Comparison of ENCODE assay signal across 23 cellular contexts in genomic region chr1:33985166-33985565, GRCh38.
A peak's percentile ranks its signal among the peaks of the same experiment; 100 is the strongest.
DNase-seq lines count a peak whose midpoint lies in the region; ATAC-seq lines count a peak whose summit lies in the region.
"Had no signal": no experiment of that assay in that cellular context is flagged by ENCODE, and none has a peak within 500 bp of the region (broad histone marks: within the 10 kb centered on the region; RNA-seq: fewer than 3 reads in every experiment).

No MANE protein-coding gene starts in this region.

- H3K79me2 ChIP-seq in GM23248 (ENCODE audit: insufficient read depth) (peaks cover 22% of the 10 kb centered on the region), mesendoderm (ENCODE audit: control insufficient read depth, insufficient read depth, low read length) (no peaks in the 10 kb centered on the region)

- H3K4me1 Mint-ChIP-seq in T-helper 17 cell, result peaks cover 4% of the 10 kb centered on the region

- H4K8ac ChIP-seq in mesendoderm (ENCODE audit: low read depth, low read length), result no peak overlapping the region

- H4K5ac ChIP-seq in mesendoderm (ENCODE audit: low read length), result no peak overlapping the region

- no peak overlapping the region for H2AFZ ChIP-seq in GM23248

- H3K36me3 Mint-ChIP-seq in T-helper 17 cell (ENCODE audit: low read depth), result peaks cover 4% of the 10 kb centered on the region

- H3K27me3 Mint-ChIP-seq in T-helper 17 cell, result peaks cover 48% of the 10 kb centered on the region

- no peaks in the 10 kb centered on the region for H3K79me1 ChIP-seq in mesendoderm (ENCODE audit: low read length)

- H2BK15ac ChIP-seq in mesendoderm (replicated peaks; ENCODE audit: low read depth), result no peak overlapping the region

- H2BK120ac ChIP-seq in mesendoderm (ENCODE audit: low read depth, low read length), result no peak overlapping the region

- ATAC-seq in HG03095 (IDR thresholded peaks at IDR 0.05; ENCODE audit: unreplicated experiment), result no peak
- ATAC-seq in T-helper 17 cell, result no peak
- ATAC-seq: mucosa of descending colon had no signal

- H3K4me3 ChIP-seq in GM23248, result no peak overlapping the region
- H3K4me3 ChIP-seq in mesendoderm (ENCODE audit: low read length), result no peak overlapping the region
- H3K4me3 ChIP-seq: dorsolateral prefrontal cortex, mucosa of descending colon, sigmoid colon, SJCRH30, testis had no signal

- H2BK5ac ChIP-seq in mesendoderm (ENCODE audit: low read length), result no peak overlapping the region

- H3K4me1 ChIP-seq in GM23248 (ENCODE audit: insufficient read depth) (peaks cover 28% of the 10 kb centered on the region), mesendoderm (ENCODE audit: control insufficient read depth, low read depth, low read length) (no peaks in the 10 kb centered on the region)
- H3K4me1 ChIP-seq: SJCRH30 had no signal

- H3K56ac ChIP-seq in mesendoderm (ENCODE audit: low read length), result peak overlapping the region; percentile 60

- 16 to 27% methylated on average over 7 of the region's 7 CpGs for WGBS in GM23248 (ENCODE audit: low coverage in 1 of 2, low lambda C conversion rate in 2 of 2, missing lambda C conversion rate in 2 of 2), 2 experiments
- no CpG with 5 or more reads among the region's 7 CpGs for WGBS in mesendoderm (ENCODE audit: extremely low coverage, insufficient coverage, low lambda C conversion rate)

- no peak overlapping the region for H3K4ac ChIP-seq in mesendoderm (ENCODE audit: low read depth, low read length)

- peak overlapping the region; percentile 66 for H3K23ac ChIP-seq in mesendoderm (ENCODE audit: low read length)

- H3K9ac ChIP-seq in GM23248, result peak overlapping the region; percentile 23; the same call in 1 of the 2 replicates
- no peak overlapping the region for H3K9ac ChIP-seq in mesendoderm (ENCODE audit: low read length)

- H3K18ac ChIP-seq in mesendoderm (ENCODE audit: low read length), result no peak overlapping the region

- peak overlapping the region; percentile 56 for H3K27ac ChIP-seq in GM23248
- H3K27ac ChIP-seq in mesendoderm (ENCODE audit: low read depth, low read length), result no peak overlapping the region
- H3K27ac ChIP-seq: brain microvascular endothelial cell, C4-2B, SJCRH30, testis had no signal

- no peaks in the 10 kb centered on the region for H3K36me3 ChIP-seq in GM23248 (ENCODE audit: low read depth)
- no peaks in the 10 kb centered on the region for H3K36me3 ChIP-seq in mesendoderm (ENCODE audit: control insufficient read depth, insufficient read depth, low read length)
- H3K36me3 ChIP-seq: brain microvascular endothelial cell, sigmoid colon, SJCRH30 had no signal

- no peaks in the 10 kb centered on the region for H4K20me1 ChIP-seq in GM23248 (ENCODE audit: insufficient read depth)

- in situ Hi-C loops in GM23248 (cut with MboI), result no loop called here

- peak; percentile 74 for DNase-seq in AG20443 (ENCODE audit: low spot score)
- DNase-seq in GM23248, result peak; percentile 82
- peak; percentile 93 for DNase-seq in astrocyte of the hippocampus (ENCODE audit: low read depth, low spot score)
- DNase-seq in mesendoderm, result no peak
- no peak for DNase-seq in islet precursor cell
- no peak for DNase-seq in T-helper 17 cell
- DNase-seq in activated T-cell treated with anti-CD3 and anti-CD28 coated beads, Interleukin-2, amount 50 U/mL, for 48 hours, result no peak
- DNase-seq: activated CD8-positive, alpha-beta memory T cell treated with anti-CD3 and anti-CD28 coated beads, Interleukin-2, amount 50 U/mL, for 4 hours; activated naive CD4-positive, alpha-beta T cell; brain microvascular endothelial cell; DMS79; KBM-7; kidney; mucosa of descending colon; NCI-H1105 treated with DMSO at 0.1 percent for 48 hours; sigmoid colon; stimulated activated CD4-positive, alpha-beta T cell treated with anti-CD3 and anti-CD28 coated beads, Interleukin-4, amount 100 ng/mL, for 24 hours; stimulated activated CD8-positive, alpha-beta memory T cell treated with anti-CD3 and anti-CD28 coated beads, Interleukin-4, amount 100 ng/mL, for 48 hours had no signal

- H3F3A ChIP-seq in GM23248 (ENCODE audit: insufficient read depth), result peaks cover 18% of the 10 kb centered on the region

- H3K9me2 ChIP-seq in GM23248 (ENCODE audit: insufficient read depth), result no peaks in the 10 kb centered on the region

- H3K4me2 ChIP-seq in GM23248 (ENCODE audit: unreplicated experiment) (peak overlapping the region; percentile 28), mesendoderm (ENCODE audit: low read length) (no peak overlapping the region)

- H2AK5ac ChIP-seq in mesendoderm (ENCODE audit: low read length), result no peak overlapping the region

- H3K9me3 ChIP-seq in GM23248 (ENCODE audit: low read depth) (no peaks in the 10 kb centered on the region), T-helper 17 cell (ENCODE audit: control insufficient read depth, low read length, poor library complexity, severe bottlenecking) (no peaks in the 10 kb centered on the region)
- H3K9me3 ChIP-seq: mucosa of descending colon, sigmoid colon, SJCRH30, testis had no signal

- H3K4me3 Mint-ChIP-seq in T-helper 17 cell, result no peak overlapping the region

- H3K27ac Mint-ChIP-seq in T-helper 17 cell, result no peak overlapping the region

- no peaks in the 10 kb centered on the region for H3K27me3 ChIP-seq in GM23248 (replicated peaks; ENCODE audit: insufficient read depth)
- H3K27me3 ChIP-seq in mesendoderm (ENCODE audit: insufficient read depth, low read length, poor library complexity), result no peaks in the 10 kb centered on the region
- H3K27me3 ChIP-seq: brain microvascular endothelial cell, dorsolateral prefrontal cortex, sigmoid colon, SJCRH30, testis had no signal

Comparison
In these comparisons a context has a peak if more than half of its experiments do, and no peak if none do; other contexts are left out.
1. DNase-seq: peak in AG20443 (single experiment), GM23248 (single experiment) and astrocyte of the hippocampus (single experiment); none in mesendoderm (single experiment), islet precursor cell (single experiment), T-helper 17 cell (0 of 3) and activated T-cell treated with anti-CD3 and anti-CD28 coated beads, Interleukin-2, amount 50 U/mL, for 48 hours (0 of 2).